Comparison of ENCODE assay signal across 1 cellular context in genomic region chr22:27372969-27373670, GRCh38.
TF ChIP-seq lines count a peak whose summit lies in the region.

No MANE protein-coding gene starts in this region.

TF ChIP-seq in HepG2, 621 proteins besides CTCF, POLR2A, EP300 and RAD21 (continued from another document and continues in another):
- peak; percentile 35; the same call in 1 of the 2 replicates for TF ChIP-seq PAXIP1 (CRISPR knock-in tag; conservative IDR thresholded peaks at IDR 0.05)
- no peak for TF ChIP-seq ETS1 (CRISPR knock-in tag; IDR thresholded peaks at IDR 0.05)
- TF ChIP-seq ZNF17 (CRISPR knock-in tag; IDR thresholded peaks at IDR 0.05) = no peak
- peak; percentile 24; the same call in 1 of the 2 replicates for TF ChIP-seq FOXO1 (CRISPR knock-in tag; IDR thresholded peaks at IDR 0.05)
- TF ChIP-seq FOSL2 (CRISPR knock-in tag; IDR thresholded peaks at IDR 0.05) = 0 out of 2 replicates have a peak, but pooled peaks have one; percentile 14
- TF ChIP-seq HOXA3 (CRISPR knock-in tag; IDR thresholded peaks at IDR 0.05) = peak; percentile 46
- TF ChIP-seq FOXA1 (IDR thresholded peaks at IDR 0.05) = no peak
- peak; percentile 92 for TF ChIP-seq FOXA1 (CRISPR knock-in tag; IDR thresholded peaks at IDR 0.05)
- TF ChIP-seq ZNF574 (CRISPR knock-in tag; IDR thresholded peaks at IDR 0.05) = 0 out of 2 replicates have a peak, but pooled peaks have one; percentile 13
- 0 out of 2 replicates have a peak, but pooled peaks have one; percentile 12 for TF ChIP-seq ZNF644 (CRISPR knock-in tag; IDR thresholded peaks at IDR 0.05; ENCODE audit: low read depth)
- 0 out of 2 replicates have a peak, but pooled peaks have one; percentile 31 for TF ChIP-seq MEIS2 (CRISPR knock-in tag; IDR thresholded peaks at IDR 0.05)
- no peak for TF ChIP-seq ZNF33B (CRISPR knock-in tag; IDR thresholded peaks at IDR 0.05)
- peak; percentile 84 for TF ChIP-seq SP5 (CRISPR knock-in tag; IDR thresholded peaks at IDR 0.05; ENCODE audit: borderline replicate concordance, low read depth)
- no peak for TF ChIP-seq SOX13 (IDR thresholded peaks at IDR 0.05)
- peak in 1 of 2 experiments; percentile 39; a peak in 1 of 4 replicates for TF ChIP-seq SOX13 (CRISPR knock-in tag; conservative IDR thresholded peaks at IDR 0.05 in 1 of 2, IDR thresholded peaks at IDR 0.05 in 1 of 2)
- TF ChIP-seq HDAC2 (CRISPR knock-in tag; IDR thresholded peaks at IDR 0.05) = peak; percentile 35; the same call in 1 of the 2 replicates
- no peak for TF ChIP-seq ZNF430 (CRISPR knock-in tag; IDR thresholded peaks at IDR 0.05)
- no peak for TF ChIP-seq ZNF709 (CRISPR knock-in tag; IDR thresholded peaks at IDR 0.05)
- TF ChIP-seq ZC3H4 (CRISPR knock-in tag; IDR thresholded peaks at IDR 0.05; ENCODE audit: borderline replicate concordance) = no peak
- peak; percentile 64 for TF ChIP-seq YY1 (IDR thresholded peaks at IDR 0.05; ENCODE audit: insufficient read depth, insufficient replicate concordance, low read depth, low read length)
- TF ChIP-seq KDM5A (IDR thresholded peaks at IDR 0.05; ENCODE audit: borderline replicate concordance, low read length) = no peak
- TF ChIP-seq SOX5 (CRISPR knock-in tag; IDR thresholded peaks at IDR 0.05; ENCODE audit: borderline replicate concordance) = peak; percentile 42; the same call in 1 of the 2 replicates
- 0 out of 2 replicates have a peak, but pooled peaks have one; percentile 22 for TF ChIP-seq KAT8 (CRISPR knock-in tag; IDR thresholded peaks at IDR 0.05)
- TF ChIP-seq ZNF687 (CRISPR knock-in tag; IDR thresholded peaks at IDR 0.05) = peak; percentile 28; the same call in 1 of the 2 replicates
- no peak for TF ChIP-seq NONO (IDR thresholded peaks at IDR 0.05)
- TF ChIP-seq NONO (CRISPR knock-in tag; conservative IDR thresholded peaks at IDR 0.05) = no peak
- TF ChIP-seq JUNB (CRISPR knock-in tag; IDR thresholded peaks at IDR 0.05; ENCODE audit: borderline replicate concordance) = no peak
- TF ChIP-seq FOXK2 (IDR thresholded peaks at IDR 0.05) = 0 out of 2 replicates have a peak, but pooled peaks have one; percentile 20
- peak; percentile 27; the same call in 1 of the 2 replicates for TF ChIP-seq SALL1 (CRISPR knock-in tag; IDR thresholded peaks at IDR 0.05)
- TF ChIP-seq FOXJ3 (CRISPR knock-in tag; IDR thresholded peaks at IDR 0.05; ENCODE audit: borderline replicate concordance) = 0 out of 2 replicates have a peak, but pooled peaks have one; percentile 20
- TF ChIP-seq ZNF746 (CRISPR knock-in tag; IDR thresholded peaks at IDR 0.05) = no peak
- 0 out of 4 replicates have a peak, but pooled peaks of 1 of the 2 experiments have one; percentile 27 for TF ChIP-seq HMGXB4 (CRISPR knock-in tag; IDR thresholded peaks at IDR 0.05; ENCODE audit: borderline replicate concordance in 1 of 2, low read depth in 1 of 2)
- 0 out of 2 replicates have a peak, but pooled peaks have one; percentile 42 for TF ChIP-seq ZNF788 (CRISPR knock-in tag; IDR thresholded peaks at IDR 0.05; ENCODE audit: borderline replicate concordance)
- TF ChIP-seq ZBED4 (CRISPR knock-in tag; IDR thresholded peaks at IDR 0.05; ENCODE audit: borderline replicate concordance) = no peak
- TF ChIP-seq ZNF441 (CRISPR knock-in tag; IDR thresholded peaks at IDR 0.05; ENCODE audit: borderline replicate concordance) = no peak
- no peak for TF ChIP-seq TP53 (CRISPR knock-in tag; conservative IDR thresholded peaks at IDR 0.05)
- TF ChIP-seq ZNF281 (CRISPR knock-in tag; IDR thresholded peaks at IDR 0.05; ENCODE audit: borderline replicate concordance) = peak; percentile 96
- TF ChIP-seq ZMAT3 (CRISPR knock-in tag; conservative IDR thresholded peaks at IDR 0.05) = no peak
- peak; percentile 35; the same call in 1 of the 2 replicates for TF ChIP-seq MTA1 (CRISPR knock-in tag; IDR thresholded peaks at IDR 0.05; ENCODE audit: borderline replicate concordance)
- TF ChIP-seq KDM2A (CRISPR knock-in tag; IDR thresholded peaks at IDR 0.05; ENCODE audit: borderline replicate concordance, low read depth) = 0 out of 2 replicates have a peak, but pooled peaks have one; percentile 21
